Comparison of ENCODE assay signal across 9 cellular contexts in genomic region chr18:8084160-8084559, GRCh38.
DNase-seq lines count a peak whose midpoint lies in the region; ATAC-seq and TF ChIP-seq lines count a peak whose summit lies in the region.
"Had no signal": no experiment of that assay in that cellular context is flagged by ENCODE, and none has a peak within 500 bp of the region (broad histone marks: within the 10 kb centered on the region; RNA-seq: fewer than 3 reads in every experiment).

No MANE protein-coding gene starts in this region.

- H3K27me3 ChIP-seq in osteoblast (ENCODE audit: insufficient read depth, low read length) = no peaks in the 10 kb centered on the region

- H3K36me3 Mint-ChIP-seq in activated T-helper 2 cell treated with anti-CD3 and anti-CD28 coated beads, Interferon-gamma antibody, Interleukin-2, Interleukin-4, amounts not matched to agents 10 μg/mL and 5 μg/mL and 100 μg/mL, durations not matched to agents 14 hours and 24 hours and 36 hours (ENCODE audit: low read depth) = no peaks in the 10 kb centered on the region
- H3K36me3 Mint-ChIP-seq: activated naive CD8-positive, alpha-beta T cell had no signal

- H3K27me3 Mint-ChIP-seq in activated T-helper 2 cell treated with anti-CD3 and anti-CD28 coated beads, Interferon-gamma antibody, Interleukin-2, Interleukin-4, amounts not matched to agents 10 μg/mL and 5 μg/mL and 100 μg/mL, durations not matched to agents 14 hours and 24 hours and 36 hours (ENCODE audit: low read depth) = no peaks in the 10 kb centered on the region
- H3K27me3 Mint-ChIP-seq: activated naive CD8-positive, alpha-beta T cell had no signal

- H3K4me1 ChIP-seq in osteoblast (ENCODE audit: insufficient read depth, low read length) = peaks cover 5% of the 10 kb centered on the region

- in situ Hi-C loops in GM13976 (cut with MboI; ENCODE audit: low sequenced_read_pairs, unreplicated experiment) = no loop called here

- TF ChIP-seq CTCF in osteoblast (IDR thresholded peaks at IDR 0.05; ENCODE audit: extremely low read depth, low read depth, low read length) = peak; percentile 70
- no peak for TF ChIP-seq CTCF in GM13976 (IDR thresholded peaks at IDR 0.05; ENCODE audit: borderline replicate concordance, control extremely low read depth, extremely low read depth, insufficient read depth, missing control alignments)

- no peak overlapping the region for H3K4me3 Mint-ChIP-seq in activated T-helper 2 cell treated with anti-CD3 and anti-CD28 coated beads, Interferon-gamma antibody, Interleukin-2, Interleukin-4, amounts not matched to agents 10 μg/mL and 5 μg/mL and 100 μg/mL, durations not matched to agents 14 hours and 24 hours and 36 hours (ENCODE audit: low read depth)
- H3K4me3 Mint-ChIP-seq: activated naive CD8-positive, alpha-beta T cell had no signal

- no peak overlapping the region for H3K4me3 ChIP-seq in osteoblast (ENCODE audit: insufficient read depth, low read length)

- H2AFZ ChIP-seq in osteoblast (ENCODE audit: low read length) = no peak overlapping the region

- H4K20me1 ChIP-seq in osteoblast (ENCODE audit: insufficient read depth, low read length) = no peaks in the 10 kb centered on the region

- DNase-seq in SKM-1 treated with dmso at 0.1 percent for 144 hours (lab: John Stamatoyannopoulos, UW; ENCODE audit: unreplicated experiment) (peak; percentile 6), SKM-1 (lab: John Stamatoyannopoulos, UW; ENCODE audit: unreplicated experiment) (no peak), NCI-H748 (lab: John Stamatoyannopoulos, UW; ENCODE audit: unreplicated experiment) (peak; percentile 91), fibroblast of gingiva (ENCODE audit: low read depth) (peak; percentile 25), osteoblast (ENCODE audit: insufficient read length, low spot score, missing footprints) (peak; percentile 42), GM13976 (ENCODE audit: low spot score) (no peak)
- DNase-seq in activated T-helper 2 cell treated with anti-CD3 and anti-CD28 coated beads, Interferon-gamma antibody, Interleukin-2, Interleukin-4, amounts not matched to agents 10 μg/mL and 5 μg/mL and 100 μg/mL, durations not matched to agents 14 hours and 24 hours and 36 hours (ENCODE audit: low spot score) = no peak

- no peaks in the 10 kb centered on the region for H3K79me2 ChIP-seq in osteoblast (ENCODE audit: insufficient read depth, low read length)

- no peaks in the 10 kb centered on the region for H3K9me3 Mint-ChIP-seq in activated T-helper 2 cell treated with anti-CD3 and anti-CD28 coated beads, Interferon-gamma antibody, Interleukin-2, Interleukin-4, amounts not matched to agents 10 μg/mL and 5 μg/mL and 100 μg/mL, durations not matched to agents 14 hours and 24 hours and 36 hours

- H3K9me3 ChIP-seq in osteoblast (ENCODE audit: low read depth, low read length) = no peaks in the 10 kb centered on the region

- H3K4me2 ChIP-seq in osteoblast (ENCODE audit: insufficient read depth, low read length) = no peak overlapping the region

- no peak overlapping the region for H3K27ac Mint-ChIP-seq in activated T-helper 2 cell treated with anti-CD3 and anti-CD28 coated beads, Interferon-gamma antibody, Interleukin-2, Interleukin-4, amounts not matched to agents 10 μg/mL and 5 μg/mL and 100 μg/mL, durations not matched to agents 14 hours and 24 hours and 36 hours
- H3K27ac Mint-ChIP-seq: activated naive CD8-positive, alpha-beta T cell had no signal

- ATAC-seq in HG02759 (IDR thresholded peaks at IDR 0.05; ENCODE audit: unreplicated experiment) = no peak

- no peak overlapping the region for H3K27ac ChIP-seq in osteoblast (ENCODE audit: low read depth, low read length)

- no peaks in the 10 kb centered on the region for H3K36me3 ChIP-seq in osteoblast (ENCODE audit: insufficient read depth, low read length)

- H3K4me1 Mint-ChIP-seq in activated T-helper 2 cell treated with anti-CD3 and anti-CD28 coated beads, Interferon-gamma antibody, Interleukin-2, Interleukin-4, amounts not matched to agents 10 μg/mL and 5 μg/mL and 100 μg/mL, durations not matched to agents 14 hours and 24 hours and 36 hours (ENCODE audit: low read depth) = no peaks in the 10 kb centered on the region

- intact Hi-C loops in activated T-helper 2 cell treated with anti-CD3 and anti-CD28 coated beads, Interferon-gamma antibody, Interleukin-2, Interleukin-4, amounts not matched to agents 10 μg/mL and 5 μg/mL and 100 μg/mL, durations not matched to agents 14 hours and 24 hours and 36 hours (cut with micrococcal nuclease) = no loop called here

Comparison
In these comparisons a context has a peak if more than half of its experiments do, and no peak if none do; other contexts are left out.
1. DNase-seq: peak in SKM-1 treated with dmso at 0.1 percent for 144 hours (single experiment), NCI-H748 (single experiment), fibroblast of gingiva (single experiment) and osteoblast (single experiment); none in SKM-1 (single experiment), activated T-helper 2 cell treated with anti-CD3 and anti-CD28 coated beads, Interferon-gamma antibody, Interleukin-2, Interleukin-4, amounts not matched to agents 10 μg/mL and 5 μg/mL and 100 μg/mL, durations not matched to agents 14 hours and 24 hours and 36 hours (single experiment) and GM13976 (single experiment).